ENCODE assay signal across 19 cellular contexts in genomic region chr1:1165900-1166421, GRCh38. TPM values are rescaled to one million over a fixed set of nuclear protein-coding genes. Genes with fewer than 3 reads are reported as not detected.
A peak's percentile ranks its signal among the peaks of the same experiment; 100 is the strongest.
DNase-seq lines count a peak whose midpoint lies in the region; ATAC-seq and TF ChIP-seq lines count a peak whose summit lies in the region.
"Had no signal": no experiment of that assay in that cellular context is flagged by ENCODE, and none has a peak within 500 bp of the region (broad histone marks: within the 10 kb centered on the region; RNA-seq: fewer than 3 reads in every experiment).

No MANE protein-coding gene starts in this region.

- no peaks in the 10 kb centered on the region for H3K9me3 Mint-ChIP-seq in nephron

- H3K36me3 Mint-ChIP-seq in nephron (ENCODE audit: low read depth), result no peaks in the 10 kb centered on the region

- ATAC-seq in Right ventricle myocardium inferior, result no peak
- no peak for ATAC-seq in left cardiac atrium

- H3K27me3 Mint-ChIP-seq in nephron (ENCODE audit: low read depth), result peaks cover 14% of the 10 kb centered on the region

- intact Hi-C loops in Right ventricle myocardium inferior (cut with DNase I) (no loop called here), left cardiac atrium (cut with DNase I) (no loop called here)

- peak overlapping the region; percentile 2 for H3K27ac ChIP-seq in urinary bladder (ENCODE audit: low read depth)
- H3K27ac ChIP-seq: brain microvascular endothelial cell, SJSA1 had no signal

- H3K4me3 Mint-ChIP-seq in nephron, result peak overlapping the region; percentile 62 to 85 (median 73)

- 59% methylated on average over 23 of the region's 23 CpGs for WGBS in urinary bladder

- no peak for TF ChIP-seq CTCF in epithelial cell of esophagus (IDR thresholded peaks at IDR 0.05; ENCODE audit: insufficient read depth, low read depth, low read length, missing control alignments)
- no peak for TF ChIP-seq CTCF in nephron (IDR thresholded peaks at IDR 0.05; ENCODE audit: unreplicated experiment in 3 of 3)

- H3K4me3 ChIP-seq in epithelial cell of esophagus (ENCODE audit: low read length) (peak overlapping the region; percentile 86), urinary bladder (ENCODE audit: low read depth, low read length) (no peak overlapping the region)
- H3K4me3 ChIP-seq: gastrocnemius medialis, SJSA1 had no signal

- DNase-seq in Right ventricle myocardium inferior (ENCODE audit: missing footprints), result peak; percentile 70
- no peak for DNase-seq in left cardiac atrium
- DNase-seq in epithelial cell of esophagus (ENCODE audit: low read depth), result no peak
- DNase-seq in activated CD4-positive, alpha-beta T cell treated with anti-CD3 and anti-CD28 coated beads, Interleukin-2, amount 50 U/mL, for 48 hours, result no peak
- no peak for DNase-seq in putamen (ENCODE audit: low spot score)
- no peak for DNase-seq in SKM-1 (lab: John Stamatoyannopoulos, UW; ENCODE audit: unreplicated experiment)
- DNase-seq: activated naive CD4-positive, alpha-beta T cell treated with Interleukin-2 at 50 U/mL for 16 hours; brain microvascular endothelial cell; effector CD8-positive, alpha-beta T cell; gastrocnemius medialis; midbrain; NCI-H2081 treated with DMSO at 0.1 percent for 48 hours; stimulated activated CD4-positive, alpha-beta T cell treated with anti-CD3 and anti-CD28 coated beads, Interleukin-4, amount 100 ng/mL, for 24 hours had no signal

- H3K4me1 ChIP-seq in urinary bladder (ENCODE audit: insufficient read depth), result no peaks in the 10 kb centered on the region
- H3K4me1 ChIP-seq: SJSA1 had no signal

- H3K36me3 ChIP-seq in urinary bladder (ENCODE audit: insufficient read depth), result no peaks in the 10 kb centered on the region
- H3K36me3 ChIP-seq: brain microvascular endothelial cell, gastrocnemius medialis, SJSA1 had no signal

- peaks cover 17% of the 10 kb centered on the region for H3K4me1 Mint-ChIP-seq in nephron

- H3K27ac Mint-ChIP-seq in nephron, result peak overlapping the region; percentile 56 to 96 (median 87)

RNA-seq across cellular contexts. Expression of gene TTLL10, which starts 7.7 kb away (rescaled TPM):
- total RNA-seq in Right ventricle myocardium inferior (0.24 TPM), left cardiac atrium (not detected), urinary bladder (not detected)
- 0.08 TPM for polyA plus RNA-seq in urinary bladder
- total RNA-seq: A673, G401, MCF 10A, SJSA1 had no signal

RNA-seq across cellular contexts. Expression of gene TNFRSF18, which starts 40.4 kb away (rescaled TPM):
- total RNA-seq in Right ventricle myocardium inferior (not detected), left cardiac atrium (under 1 TPM in 1 of 2 donors, not detected in 1; 0.44 TPM), urinary bladder (not detected)
- polyA plus RNA-seq in urinary bladder, result 0.77 TPM
- total RNA-seq: G401, gastrocnemius medialis, MCF 10A, SJSA1 had no signal

RNA-seq across cellular contexts. Expression of gene TNFRSF4, which starts 48.0 kb away (rescaled TPM):
- total RNA-seq in Right ventricle myocardium inferior, result 1.4 TPM
- 1 to 10 TPM; 1.2 to 1.6 TPM for total RNA-seq in left cardiac atrium
- 0.48 TPM for total RNA-seq in urinary bladder
- 2.2 TPM for polyA plus RNA-seq in urinary bladder
- total RNA-seq: G401, MCF 10A, SJSA1 had no signal

RNA-seq across cellular contexts. Expression of gene C1orf159, which starts 50.1 kb away (rescaled TPM):
- 2.9 TPM for total RNA-seq in Right ventricle myocardium inferior
- 1 to 10 TPM; 5.3 to 6.1 TPM for total RNA-seq in left cardiac atrium
- total RNA-seq in urinary bladder, result 7.1 TPM
- polyA plus RNA-seq in urinary bladder, result 12.6 TPM
